Comparison of ENCODE assay signal across 8 cellular contexts in genomic region chr10:75211007-75211735, GRCh38. TPM values are rescaled to one million over a fixed set of nuclear protein-coding genes. Genes with fewer than 3 reads are reported as not detected.
DNase-seq lines count a peak whose midpoint lies in the region; ATAC-seq, FAIRE-seq and TF ChIP-seq lines count a peak whose summit lies in the region.

No MANE protein-coding gene starts in this region.

- peaks cover 34% of the 10 kb centered on the region for H3K4me1 Mint-ChIP-seq in stimulated activated effector memory CD8-positive, alpha-beta T cell treated with anti-CD3 and anti-CD28 coated beads, Interleukin-12 subunit alpha, Interleukin-12 subunit beta, amount 100 ng/mL, for 72 hours

- peaks cover 30% of the 10 kb centered on the region for H3K36me3 ChIP-seq in Panc1 (ENCODE audit: control insufficient read depth, insufficient read depth, low read length)
- H3K36me3 ChIP-seq in body of pancreas (replicated peaks in 1 of 2; ENCODE audit: insufficient read depth in 1 of 2, low read depth in 2 of 2) = peaks cover 0 to 13% of the 10 kb centered on the region in 2 donors

- no peaks in the 10 kb centered on the region for H3K9me3 Mint-ChIP-seq in stimulated activated effector memory CD8-positive, alpha-beta T cell treated with anti-CD3 and anti-CD28 coated beads, Interleukin-12 subunit alpha, Interleukin-12 subunit beta, amount 100 ng/mL, for 72 hours

- H3K27ac ChIP-seq in Panc1 (ENCODE audit: low read length) (peak overlapping the region; percentile 99), body of pancreas (peak overlapping the region; percentile 95 to 100 (median 99))

- CTCF ChIA-PET in AG04449 (lab: Yijun Ruan, JAX) = interaction anchor here (0.8 to 4.8 kb wide), 10 partner anchors 12 to 24 kb away, joined by 3 to 39 read pairs (median 4); partner anchors contain the start of gene COMTD1
- CTCF ChIA-PET in Panc1 (lab: Charles Lee) = interaction anchor here (0.6 to 1.4 kb wide), 3 partner anchors 19 to 1059 kb away, joined by 4 to 6 read pairs (median 5); partner anchors contain the start of gene COMTD1

- H3K36me3 Mint-ChIP-seq in stimulated activated effector memory CD8-positive, alpha-beta T cell treated with anti-CD3 and anti-CD28 coated beads, Interleukin-12 subunit alpha, Interleukin-12 subunit beta, amount 100 ng/mL, for 72 hours = peaks cover 58% of the 10 kb centered on the region

- in situ Hi-C loops in Panc1 (cut with HindIII; ENCODE audit: low pct_unique_long_range_greater_than_20kb, low sequenced_read_pairs) = no loop called here

- no peak for TF ChIP-seq POLR2A in body of pancreas (IDR thresholded peaks at IDR 0.05)

- H3K4me3 ChIP-seq in AG04449 (ENCODE audit: low read depth, low read length) (peak overlapping the region; percentile 87), Panc1 (ENCODE audit: low read depth in 2 of 2, low read length in 2 of 2) (peak overlapping the region; percentile 94), body of pancreas (peak overlapping the region; percentile 73 to 90)

- H3K27me3 ChIP-seq in Panc1 (ENCODE audit: control insufficient read depth, insufficient read depth, low read length) (no peaks in the 10 kb centered on the region), body of pancreas (no peaks in the 10 kb centered on the region)

- WGBS in body of pancreas, 2 donors = 0% methylated on average over 25 to 35 of the region's 38 CpGs

- DNase-seq in AG04449 (ENCODE audit: low read depth, low spot score) (no peak), Panc1 (ENCODE audit: low read depth, low spot score) (no peak), body of pancreas (peak in 2 of 4 donors; percentile 31 to 36), kidney glomerular epithelial cell (lab: John Stamatoyannopoulos, UW) (peak; percentile 59), HTR-8/SVneo (ENCODE audit: insufficient read length, low spot score) (no peak)
- peak in 1 of 2 donors; percentile 61 for DNase-seq in stimulated activated effector memory CD8-positive, alpha-beta T cell treated with anti-CD3 and anti-CD28 coated beads, Interleukin-12 subunit alpha, Interleukin-12 subunit beta, amount 100 ng/mL, for 72 hours (ENCODE audit: low spot score in 2 of 2)

- ATAC-seq in GM18508 (IDR thresholded peaks at IDR 0.05; ENCODE audit: insufficient read depth, unreplicated experiment) (peak; percentile 14), Panc1 (peak; percentile 62), body of pancreas (peak; percentile 37), HG02840 (IDR thresholded peaks at IDR 0.05; ENCODE audit: low FRiP score, unreplicated experiment) (no peak)
- ATAC-seq in stimulated activated effector memory CD8-positive, alpha-beta T cell treated with anti-CD3 and anti-CD28 coated beads, Interleukin-12 subunit alpha, Interleukin-12 subunit beta, amount 100 ng/mL, for 72 hours = peak; percentile 44

- no peak for FAIRE-seq in HTR-8/SVneo (lab: Jason Lieb, UNC)

- TF ChIP-seq CTCF in AG04449 (IDR thresholded peaks at IDR 0.05; ENCODE audit: insufficient read depth, low read length, missing control alignments) (no peak), Panc1 (IDR thresholded peaks at IDR 0.05) (no peak), body of pancreas (IDR thresholded peaks at IDR 0.05) (no peak)

- POLR2A ChIA-PET in AG04449 (lab: Yijun Ruan, JAX) = interaction anchor here (1.0 to 3.3 kb wide), 7 partner anchors 9 to 100 kb away, joined by 3 to 24 read pairs (median 5); partner anchors contain the start of gene SAMD8
- POLR2A ChIA-PET in Panc1 (lab: Charles Lee) = interaction anchor here (0.6 to 1.0 kb wide), 2 partner anchors 15 to 64 kb away, joined by 3 to 8 read pairs; no protein-coding TSS in a partner anchor

- intact Hi-C loops in Panc1 (cut with micrococcal nuclease; ENCODE audit: unreplicated experiment) = no loop called here
- intact Hi-C loops in body of pancreas (cut with DNase I) = no loop called here

- peak overlapping the region; percentile 99 for H3K27ac Mint-ChIP-seq in stimulated activated effector memory CD8-positive, alpha-beta T cell treated with anti-CD3 and anti-CD28 coated beads, Interleukin-12 subunit alpha, Interleukin-12 subunit beta, amount 100 ng/mL, for 72 hours

- H3K9me3 ChIP-seq in Panc1 (ENCODE audit: control insufficient read depth, insufficient read depth, low read depth, low read length) (no peaks in the 10 kb centered on the region), body of pancreas (no peaks in the 10 kb centered on the region)

- H3K4me1 ChIP-seq in Panc1 (ENCODE audit: control insufficient read depth, insufficient read depth, low read length) = peaks cover 14% of the 10 kb centered on the region; the same call in 1 of the 2 replicates
- H3K4me1 ChIP-seq in body of pancreas = peaks cover 29% of the 10 kb centered on the region

- H3K4me3 Mint-ChIP-seq in stimulated activated effector memory CD8-positive, alpha-beta T cell treated with anti-CD3 and anti-CD28 coated beads, Interleukin-12 subunit alpha, Interleukin-12 subunit beta, amount 100 ng/mL, for 72 hours = peak overlapping the region; percentile 98

- BruUV-seq in Panc1 (replicated peaks; lab: Mats Ljungman, UMichigan) = no TSS peak

RNA-seq across cellular contexts. Expression of gene VDAC2, which starts 0.6 kb away (rescaled TPM):
- total RNA-seq in Panc1 (2021; ENCODE audit: unreplicated experiment) (340 TPM), body of pancreas (10 to 100 TPM; 52.7 to 71.3 TPM)
- polyA plus RNA-seq in Panc1 (2012; ENCODE audit: insufficient read length) = 234 TPM

RNA-seq across cellular contexts. Expression of gene COMTD1, which starts 24.6 kb away (rescaled TPM):
- total RNA-seq in Panc1 (2021; ENCODE audit: unreplicated experiment) (32.8 TPM), body of pancreas (100 to 1,000 TPM; 156 to 301 TPM)
- 45.1 TPM for polyA plus RNA-seq in Panc1 (2012; ENCODE audit: insufficient read length)
